Comparison of ENCODE assay signal across 8 cellular contexts in genomic region chr12:4539167-4539870, GRCh38. TPM values are rescaled to one million over a fixed set of nuclear protein-coding genes. Genes with fewer than 3 reads are reported as not detected.
DNase-seq lines count a peak whose midpoint lies in the region; ATAC-seq, FAIRE-seq and TF ChIP-seq lines count a peak whose summit lies in the region.

No MANE protein-coding gene starts in this region.

- H3K4me3 ChIP-seq in A673 (ENCODE audit: low read depth, low read length, poor library complexity, severe bottlenecking) = peak overlapping the region; percentile 88
- H3K4me3 ChIP-seq in GM12878 = peak overlapping the region; percentile 72

- H3K27ac Mint-ChIP-seq in mesothelial cell of epicardium = peak overlapping the region; percentile 99

- TF ChIP-seq CTCF in A673 (conservative IDR thresholded peaks at IDR 0.05; ENCODE audit: low read depth, low read length) = no peak
- no peak for TF ChIP-seq CTCF in GM12878 (IDR thresholded peaks at IDR 0.05 in 2 of 3, conservative IDR thresholded peaks at IDR 0.05 in 1 of 3; ENCODE audit: control insufficient read depth in 2 of 3, extremely low read depth in 1 of 3, insufficient read depth in 1 of 3, low read depth in 3 of 3, low read length in 3 of 3)
- no peak for TF ChIP-seq CTCF in mesothelial cell of epicardium (IDR thresholded peaks at IDR 0.05; ENCODE audit: unreplicated experiment)

- intact Hi-C loops in A673 (cut with micrococcal nuclease; ENCODE audit: unreplicated experiment) = no loop called here
- intact Hi-C loops in GM12878 (cut with micrococcal nuclease; ENCODE audit: unreplicated experiment) = loop anchor here (5.0 kb wide), 1 partner anchor 217 kb away; the partner anchor contains the start of gene TIGAR
- intact Hi-C loops in posterior cingulate gyrus (cut with DNase I) = no loop called here

- TF ChIP-seq RAD21 in GM12878 (IDR thresholded peaks at IDR 0.05; ENCODE audit: insufficient read depth, low read depth, low read length) = no peak

- POLR2A ChIA-PET in A673 (lab: Charles Lee; ENCODE audit: low non-redundant PET) = no interaction called here
- POLR2A ChIA-PET in GM12878 (lab: Charles Lee) = interaction anchor here (0.5 to 1.6 kb wide), 2 partner anchors 217 to 429 kb away, joined by 3 read pairs; no protein-coding TSS in a partner anchor

- H4K20me1 ChIP-seq in GM12878 (ENCODE audit: control insufficient read depth, insufficient read depth) = no peaks in the 10 kb centered on the region

- peak overlapping the region; percentile 91 for H3K9ac ChIP-seq in GM12878 (ENCODE audit: control insufficient read depth, insufficient read depth, low read length)

- peaks cover 3% of the 10 kb centered on the region for H3K36me3 Mint-ChIP-seq in mesothelial cell of epicardium

- SMC1A ChIA-PET in GM12878 (lab: Charles Lee; ENCODE audit: uncharacterized antibody, unreplicated experiment) = interaction anchor here (1.3 kb wide), 1 partner anchor 14 kb away, joined by 8 read pairs; no protein-coding TSS in a partner anchor

- H3K4me3 Mint-ChIP-seq in mesothelial cell of epicardium = peak overlapping the region; percentile 97

- H3K27me3 ChIP-seq in A673 (replicated peaks; ENCODE audit: insufficient read depth, low read depth, low read length, poor library complexity) = no peaks in the 10 kb centered on the region
- no peaks in the 10 kb centered on the region for H3K27me3 ChIP-seq in GM12878 (replicated peaks in 1 of 2; ENCODE audit: control insufficient read depth in 2 of 2, insufficient read depth in 2 of 2, low read length in 1 of 2)

- DNase-seq in A673 (ENCODE audit: low spot score) (no peak), HTR-8/SVneo (ENCODE audit: insufficient read length, low spot score) (no peak), GM12878 (ENCODE audit: low read depth, low spot score) (no peak), mesothelial cell of epicardium (ENCODE audit: low spot score in 2 of 2, unreplicated experiment in 2 of 2) (no peak), activated gamma-delta T cell (lab: John Stamatoyannopoulos, UW) (no peak), posterior cingulate gyrus (no peak)

- ATAC-seq in GM12878 (peak; percentile 10; the same call in 2 of the 3 replicates), HG02642 (IDR thresholded peaks at IDR 0.05; ENCODE audit: poor library complexity, unreplicated experiment) (no peak), GM21786 (IDR thresholded peaks at IDR 0.05; ENCODE audit: unreplicated experiment) (no peak)

- 1% methylated on average over 16 of the region's 16 CpGs for WGBS in GM12878 (ENCODE audit: insufficient coverage, insufficient replicate concordance, low lambda C conversion rate, missing lambda C conversion rate)

- BruUV-seq in A673 (replicated peaks; lab: Mats Ljungman, UMichigan) (TSS peak; percentile 81), GM12878 (replicated peaks; lab: Mats Ljungman, UMichigan) (TSS peak; percentile 85)

- RAD21 ChIA-PET in GM12878 (lab: Charles Lee; ENCODE audit: unreplicated experiment) = no interaction called here

- peak; percentile 28 for FAIRE-seq in HTR-8/SVneo (lab: Jason Lieb, UNC)
- no peak for FAIRE-seq in GM12878 (lab: Jason Lieb, UNC)

- H3K27me3 Mint-ChIP-seq in mesothelial cell of epicardium (ENCODE audit: low read depth) = no peaks in the 10 kb centered on the region

- peaks cover 25% of the 10 kb centered on the region for H3K36me3 ChIP-seq in A673 (ENCODE audit: insufficient read depth, low read length, poor library complexity, severe bottlenecking)
- H3K36me3 ChIP-seq in GM12878 (ENCODE audit: control insufficient read depth in 2 of 2, insufficient read depth in 2 of 2, low read length in 1 of 2) = peaks cover 0 to under 1% of the 10 kb centered on the region in 2 experiments; a peak in 1 of 4 replicates

- H3K79me2 ChIP-seq in GM12878 (ENCODE audit: control insufficient read depth, insufficient read depth, low read length) = peaks cover 47% of the 10 kb centered on the region

- peaks cover 30% of the 10 kb centered on the region for H3K4me1 Mint-ChIP-seq in mesothelial cell of epicardium

- no peak for TF ChIP-seq POLR2A in GM12878 (IDR thresholded peaks at IDR 0.05; ENCODE audit: low read depth, low read length)

- H3K4me2 ChIP-seq in GM12878 (ENCODE audit: control insufficient read depth, insufficient read depth) = peak overlapping the region; percentile 95

- H3K9me3 ChIP-seq in A673 (ENCODE audit: low read depth, low read length, poor library complexity, severe bottlenecking) (no peaks in the 10 kb centered on the region), GM12878 (replicated peaks; ENCODE audit: control insufficient read depth, insufficient read depth, low read length) (no peaks in the 10 kb centered on the region)

- in situ Hi-C loops in GM12878 (cut with MboI) = no loop called here

- H2AFZ ChIP-seq in GM12878 (ENCODE audit: control insufficient read depth, low read depth, low read length) = peak overlapping the region; percentile 87

- no peak for TF ChIP-seq EP300 in GM12878 (IDR thresholded peaks at IDR 0.05; ENCODE audit: borderline replicate concordance in 1 of 2, control insufficient read depth in 1 of 2, low read depth in 2 of 2, low read length in 2 of 2)

- peaks cover 15% of the 10 kb centered on the region for H3K4me1 ChIP-seq in A673 (ENCODE audit: insufficient read depth, low read length, poor library complexity, severe bottlenecking)
- H3K4me1 ChIP-seq in GM12878 (ENCODE audit: control insufficient read depth, insufficient read depth, low read length) = peaks cover 15% of the 10 kb centered on the region

- CTCF ChIA-PET in A673 (lab: Charles Lee) (no interaction called here), GM12878 (lab: Yijun Ruan, JAX) (no interaction called here)

- H3K9me3 Mint-ChIP-seq in mesothelial cell of epicardium = no peaks in the 10 kb centered on the region

- H3K27ac ChIP-seq in A673 (ENCODE audit: low read depth, low read length, poor library complexity, severe bottlenecking) = peak overlapping the region; percentile 98
- peak overlapping the region; percentile 99 for H3K27ac ChIP-seq in GM12878 (ENCODE audit: control insufficient read depth, insufficient read depth)

RNA-seq across cellular contexts. Expression of gene RAD51AP1, which starts 0.6 kb away (rescaled TPM):
- total RNA-seq in A673 (2021) (58.9 and 62.5 TPM in 2 replicates), GM12878 (2014; rRNA removed) (22.3 and 32.6 TPM in 2 replicates), GM12878 (2014; rRNA removed; fragmentation: Illumina TruSeq; extraction: Trizol) (44.9 and 48.7 TPM in 2 replicates), GM12878 (2021) (29.7 and 31.9 TPM in 2 replicates), mesothelial cell of epicardium (14.0 to 17.3 TPM (median 16.3 TPM) in 3 replicates)
- 72.7 and 82.0 TPM in 2 replicates for total RNA-seq in GM12878 (2013; cell fraction: nucleolus; rRNA removed)
- 14.9 TPM for polyA plus RNA-seq in GM12878 (2011; ENCODE audit: low read depth)
- polyA plus RNA-seq in GM12878 (2011; rRNA removed) (47.5 and 87.5 TPM in 2 replicates), GM12878 (2014; fragmentation: Illumina TruSeq; extraction: Trizol) (56.7 and 69.4 TPM in 2 replicates), GM12878 (2014; fragmentation: Nextera tagmentation; extraction: Ambion mirVana) (10 to 100 TPM; 71.4 to 86.0 TPM), GM12878 (2014; rRNA removed) (24.8 and 29.6 TPM in 2 replicates), GM12878 (2016; fragmentation: Nextera tagmentation; extraction: Ambion mirVana) (10 to 100 TPM; 53.0 to 60.0 TPM)
- polyA plus RNA-seq in GM12878 (2011; cell fraction: cytosol; rRNA removed) = 10.4 and 12.7 TPM in 2 replicates
- polyA plus RNA-seq in GM12878 (2011; cell fraction: nucleus; rRNA removed) = 33.5 and 36.6 TPM in 2 replicates
- polyA plus RNA-seq in GM12878 (2012) = 17.7 and 20.3 TPM in 2 replicates
- polyA minus RNA-seq in GM12878 (2011; rRNA and poly(A)+ RNA removed) = 7.5 and 9.4 TPM in 2 replicates
- 6.0 and 6.2 TPM in 2 replicates for polyA minus RNA-seq in GM12878 (2011; cell fraction: cytosol; rRNA and poly(A)+ RNA removed)
- polyA minus RNA-seq in GM12878 (2011; cell fraction: nucleus; rRNA and poly(A)+ RNA removed) = 15.2 and 17.3 TPM in 2 replicates

RNA-seq across cellular contexts. Expression of gene DYRK4, which starts 22.7 kb away (rescaled TPM):
- 23.7 and 30.8 TPM in 2 replicates for total RNA-seq in A673 (2021)
- 15.5 and 26.3 TPM in 2 replicates for total RNA-seq in GM12878 (2013; cell fraction: nucleolus; rRNA removed)
- total RNA-seq in GM12878 (2014; rRNA removed) = 47.5 and 53.9 TPM in 2 replicates
- 43.7 and 44.1 TPM in 2 replicates for total RNA-seq in GM12878 (2014; rRNA removed; fragmentation: Illumina TruSeq; extraction: Trizol)
- total RNA-seq in GM12878 (2021) = 29.9 and 30.8 TPM in 2 replicates
- 25.1 TPM for polyA plus RNA-seq in GM12878 (2011; ENCODE audit: low read depth)
- polyA plus RNA-seq in GM12878 (2011; rRNA removed) = 52.1 and 54.9 TPM in 2 replicates
- polyA plus RNA-seq in GM12878 (2011; cell fraction: cytosol; rRNA removed) = 35.2 and 38.3 TPM in 2 replicates
- polyA plus RNA-seq in GM12878 (2011; cell fraction: nucleus; rRNA removed) = 54.4 and 89.0 TPM in 2 replicates
- polyA plus RNA-seq in GM12878 (2012) = 27.4 and 36.1 TPM in 2 replicates
- 39.5 and 52.7 TPM in 2 replicates for polyA plus RNA-seq in GM12878 (2014; fragmentation: Illumina TruSeq; extraction: Trizol)
- 10 to 100 TPM; 61.4 to 66.7 TPM for polyA plus RNA-seq in GM12878 (2014; fragmentation: Nextera tagmentation; extraction: Ambion mirVana)
- 46.1 and 56.1 TPM in 2 replicates for polyA plus RNA-seq in GM12878 (2014; rRNA removed)
- 10 to 100 TPM; 41.4 to 43.0 TPM for polyA plus RNA-seq in GM12878 (2016; fragmentation: Nextera tagmentation; extraction: Ambion mirVana)
- polyA minus RNA-seq in GM12878 (2011; rRNA and poly(A)+ RNA removed) = 23.3 and 24.0 TPM in 2 replicates
- polyA minus RNA-seq in GM12878 (2011; cell fraction: cytosol; rRNA and poly(A)+ RNA removed) = 6.0 and 10.4 TPM in 2 replicates
- polyA minus RNA-seq in GM12878 (2011; cell fraction: nucleus; rRNA and poly(A)+ RNA removed) = 21.6 and 21.9 TPM in 2 replicates
- 34.8 to 39.9 TPM (median 39.7 TPM) in 3 replicates for total RNA-seq in mesothelial cell of epicardium
